In the genomic region with DNA sequence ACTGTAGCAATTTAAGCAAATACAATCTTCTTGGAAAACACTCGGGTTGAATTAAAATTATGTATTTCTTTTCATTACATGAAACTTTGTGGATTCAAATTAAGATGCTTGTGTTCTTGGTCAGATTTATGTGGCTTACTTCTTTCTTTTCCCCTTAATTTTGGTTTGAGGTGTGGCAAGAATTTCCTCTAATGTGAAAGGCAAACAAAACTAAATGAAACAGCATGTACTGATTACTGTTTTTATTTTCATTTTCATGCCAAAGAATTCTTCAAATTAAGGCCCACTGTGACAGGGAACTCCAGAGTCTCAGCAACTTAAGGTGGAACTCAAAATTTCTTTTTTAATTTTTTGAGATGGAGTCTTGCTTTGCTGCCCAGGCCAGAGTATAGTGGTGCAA, we compare ENCODE assay signal across 18 cellular contexts. TPM values are rescaled to one million over a fixed set of nuclear protein-coding genes. Genes with fewer than 3 reads are reported as not detected.
A peak's percentile ranks its signal among the peaks of the same experiment; 100 is the strongest.
DNase-seq lines count a peak whose midpoint lies in the region; ATAC-seq, FAIRE-seq and TF ChIP-seq lines count a peak whose summit lies in the region.
"Had no signal": no experiment of that assay in that cellular context is flagged by ENCODE, and none has a peak within 500 bp of the region (broad histone marks: within the 10 kb centered on the region; RNA-seq: fewer than 3 reads in every experiment).

OMD (minus strand) TSS at position 132 of the 400 bp plus-strand sequence. CDS start 6,913 bp downstream, outside the sequence.

- ATAC-seq in left ventricle myocardium superior: peak; percentile 86

- no peaks in the 10 kb centered on the region for H3K36me3 Mint-ChIP-seq in brain

- H3K4me3 Mint-ChIP-seq in brain: peak within 1 kb of the TSS in 3 of 5 experiments; percentile 21 to 67 (median 30)
- H3K4me3 Mint-ChIP-seq: activated CD4-positive, alpha-beta memory T cell treated with anti-CD3 and anti-CD28 coated beads, Interleukin-2, amount 10 ng/mL, durations not matched to agents 7 days and 5 days had no signal

- H3K27ac Mint-ChIP-seq in brain: peak within 1 kb of the TSS in 3 of 5 experiments; percentile 69 to 95 (median 80)
- H3K27ac Mint-ChIP-seq: activated CD4-positive, alpha-beta memory T cell treated with anti-CD3 and anti-CD28 coated beads, Interleukin-2, amount 10 ng/mL, durations not matched to agents 7 days and 5 days had no signal

- no peak within 1 kb of the TSS for H3K4me3 ChIP-seq in smooth muscle cell
- H3K4me3 ChIP-seq: cardiac muscle cell had no signal

- no peak for FAIRE-seq in HTR-8/SVneo (lab: Jason Lieb, UNC)

- peak within 1 kb of the TSS; percentile 45 for H3K4me2 ChIP-seq in smooth muscle cell

- H3F3A ChIP-seq in smooth muscle cell (ENCODE audit: low read depth): peaks cover 5% of the 10 kb centered on the region

- no peak within 1 kb of the TSS for H3K9ac ChIP-seq in smooth muscle cell (ENCODE audit: low read depth)

- peaks cover 0 to 3% (median 0%) of the 10 kb centered on the region in 5 experiments for H3K9me3 Mint-ChIP-seq in brain
- H3K9me3 Mint-ChIP-seq: activated CD4-positive, alpha-beta memory T cell treated with anti-CD3 and anti-CD28 coated beads, Interleukin-2, amount 10 ng/mL, durations not matched to agents 7 days and 5 days had no signal

- intact Hi-C loops in left ventricle myocardium superior (cut with micrococcal nuclease): no loop called here

- H3K36me3 ChIP-seq in smooth muscle cell (ENCODE audit: low read depth): no peaks in the 10 kb centered on the region
- H3K36me3 ChIP-seq: cardiac muscle cell, Peyer's patch had no signal

- no peaks in the 10 kb centered on the region for H3K27me3 Mint-ChIP-seq in brain
- H3K27me3 Mint-ChIP-seq: activated CD4-positive, alpha-beta memory T cell treated with anti-CD3 and anti-CD28 coated beads, Interleukin-2, amount 10 ng/mL, durations not matched to agents 7 days and 5 days had no signal

- no peaks in the 10 kb centered on the region for H4K20me1 ChIP-seq in smooth muscle cell (ENCODE audit: low read depth)

- TF ChIP-seq CTCF in brain (conservative IDR thresholded peaks at IDR 0.05) (no peak), smooth muscle cell (IDR thresholded peaks at IDR 0.05; ENCODE audit: borderline replicate concordance, insufficient read depth, poor library complexity, severe bottlenecking) (no peak)

- no peaks in the 10 kb centered on the region for H3K79me2 ChIP-seq in smooth muscle cell (ENCODE audit: low read depth)

- H3K9me3 ChIP-seq in smooth muscle cell (replicated peaks; ENCODE audit: low read depth): no peaks in the 10 kb centered on the region
- H3K9me3 ChIP-seq: Peyer's patch had no signal

- 95% methylated on average over 1 of the region's 1 CpG for WGBS in smooth muscle cell (ENCODE audit: low lambda C conversion rate)

- H3K27me3 ChIP-seq in smooth muscle cell (ENCODE audit: low read depth): no peaks in the 10 kb centered on the region
- H3K27me3 ChIP-seq: cardiac muscle cell, Peyer's patch had no signal

- H3K4me1 ChIP-seq in smooth muscle cell (ENCODE audit: low read depth): peaks cover 5% of the 10 kb centered on the region
- H3K4me1 ChIP-seq: Peyer's patch had no signal

- H2AFZ ChIP-seq in smooth muscle cell (ENCODE audit: low read depth): peak within 1 kb of the TSS; percentile 64

- peak within 1 kb of the TSS; percentile 67 for H3K27ac ChIP-seq in smooth muscle cell (ENCODE audit: low read depth)
- H3K27ac ChIP-seq: cardiac muscle cell had no signal

- H3K4me1 Mint-ChIP-seq in brain: peaks cover 25% of the 10 kb centered on the region

- DNase-seq in AG20443 (ENCODE audit: low spot score) (peak; percentile 23), left ventricle myocardium superior (no peak), smooth muscle cell (lab: John Stamatoyannopoulos, UW; ENCODE audit: unreplicated experiment) (no peak), HTR-8/SVneo (ENCODE audit: insufficient read length, low spot score) (no peak)
- DNase-seq in stimulated activated CD4-positive, alpha-beta T cell treated with anti-CD3 and anti-CD28 coated beads, Interleukin-2, amount 100 ng/mL, for 24 hours: no peak
- no peak for DNase-seq in activated CD4-positive, alpha-beta T cell treated with anti-CD3 and anti-CD28 coated beads, Interleukin-2, amount 50 U/mL, for 1 hour
- no peak for DNase-seq in NK-92 treated with Interleukin-12 subunit alpha and Interleukin-12 subunit beta, amount 100 ng/mL, for 24 hours (lab: John Stamatoyannopoulos, UW)
- DNase-seq: activated CD4-positive, alpha-beta memory T cell treated with anti-CD3 and anti-CD28 coated beads, Interleukin-2, amount 10 ng/mL, durations not matched to agents 7 days and 5 days; DMS153; NCI-H1105 treated with DMSO at 0.1 percent for 48 hours; Peyer's patch; small intestine; T-helper 2 cell; trophoblast cell had no signal

RNA-seq across cellular contexts. Expression of gene OMD, which starts in this region (rescaled TPM):
- polyA plus RNA-seq in brain (ENCODE audit: insufficient read depth, low read depth, low replicate concordance): 0.34 TPM
- total RNA-seq in left ventricle myocardium superior: 4.4 TPM
- total RNA-seq in smooth muscle cell: not detected in 2 replicates
- 0.17 TPM in 1 of 2 replicates, not detected in the other for polyA plus RNA-seq in smooth muscle cell
- total RNA-seq: activated CD4-positive, alpha-beta memory T cell treated with anti-CD3 and anti-CD28 coated beads, Interleukin-2, amount 10 ng/mL, durations not matched to agents 7 days and 5 days; cardiac muscle cell; myocyte; NCI-H460 had no signal
- polyA plus RNA-seq: cardiac muscle cell had no signal
